In the genomic region with DNA sequence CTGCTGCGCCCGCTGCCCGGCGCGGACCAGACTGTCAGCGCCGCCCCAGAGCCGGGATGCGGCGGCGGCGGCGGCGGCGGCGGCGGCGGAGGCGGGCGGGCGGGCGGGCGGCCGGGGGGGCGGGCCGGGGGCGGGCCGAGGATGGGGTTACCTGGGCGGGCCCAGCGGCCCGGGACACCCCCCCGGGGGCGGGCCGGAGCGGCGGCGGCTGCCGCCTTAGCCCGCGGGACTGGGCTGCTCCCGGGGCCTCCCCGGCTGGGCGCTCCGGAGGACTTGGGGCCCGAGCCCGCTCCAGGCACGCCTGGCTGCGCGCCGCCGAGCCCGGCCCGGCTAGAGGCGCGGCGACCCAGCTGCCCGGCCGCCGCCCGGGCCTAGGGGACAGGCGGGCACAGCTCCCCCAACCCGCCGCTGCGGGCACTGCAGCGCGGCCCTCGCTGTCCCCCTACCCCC, we compare ENCODE assay signal across 8 cellular contexts. TPM values are rescaled to one million over a fixed set of nuclear protein-coding genes. Genes with fewer than 3 reads are reported as not detected.
DNase-seq lines count a peak whose midpoint lies in the region; ATAC-seq and TF ChIP-seq lines count a peak whose summit lies in the region.

A gene (minus strand): TSS at position 33 of the 450 bp plus-strand sequence. CDS start 175 bp downstream, outside the sequence.

- peak; percentile 31 for DNase-seq in NCI-H1092 treated with DMSO at 0.1 percent for 48 hours (lab: John Stamatoyannopoulos, UW)
- DNase-seq in NCI-H1092 (lab: John Stamatoyannopoulos, UW) = no peak
- DNase-seq in HPDE6-E6E7 (ENCODE audit: extremely low spot score) = peak; percentile 63
- no peak for DNase-seq in activated T-cell treated with anti-CD3 and anti-CD28 coated beads, Interleukin-2, amount 50 U/mL, for 4 hours
- DNase-seq in glutamatergic neuron = peak; percentile 53
- DNase-seq in osteocyte (ENCODE audit: extremely low spot score, unreplicated experiment) = no peak

- peaks cover 57% of the 10 kb centered on the region for H3K27me3 Mint-ChIP-seq in activated T-cell treated with anti-CD3 and anti-CD28 coated beads, Interleukin-2, amount 50 U/mL, for 4 hours (ENCODE audit: low read depth)
- H3K27me3 Mint-ChIP-seq in glutamatergic neuron (ENCODE audit: unreplicated experiment) (peaks cover 27% of the 10 kb centered on the region), osteocyte (ENCODE audit: unreplicated experiment) (peaks cover 48% of the 10 kb centered on the region)

- peak; percentile 62 to 74 for ATAC-seq in activated T-cell treated with anti-CD3 and anti-CD28 coated beads, Interleukin-2, amount 50 U/mL, for 4 hours
- ATAC-seq in GM21526 (IDR thresholded peaks at IDR 0.05; ENCODE audit: low FRiP score, unreplicated experiment) (no peak), GM19455 (IDR thresholded peaks at IDR 0.05; ENCODE audit: unreplicated experiment) (no peak)

- TF ChIP-seq CTCF in glutamatergic neuron (IDR thresholded peaks at IDR 0.05; ENCODE audit: partially characterized antibody, unreplicated experiment) = peak; percentile 31
- TF ChIP-seq CTCF in osteocyte (IDR thresholded peaks at IDR 0.05) = peak; percentile 51

- H3K36me3 Mint-ChIP-seq in activated T-cell treated with anti-CD3 and anti-CD28 coated beads, Interleukin-2, amount 50 U/mL, for 4 hours (ENCODE audit: insufficient read depth) = no peaks in the 10 kb centered on the region
- H3K36me3 Mint-ChIP-seq in glutamatergic neuron (ENCODE audit: unreplicated experiment) (no peaks in the 10 kb centered on the region), osteocyte (ENCODE audit: unreplicated experiment) (no peaks in the 10 kb centered on the region)

- no peak within 1 kb of the TSS for H3K27ac Mint-ChIP-seq in glutamatergic neuron (ENCODE audit: unreplicated experiment)
- no peak within 1 kb of the TSS for H3K27ac Mint-ChIP-seq in osteocyte (ENCODE audit: unreplicated experiment)

- H3K4me1 Mint-ChIP-seq in activated T-cell treated with anti-CD3 and anti-CD28 coated beads, Interleukin-2, amount 50 U/mL, for 4 hours (ENCODE audit: low read depth) = peaks cover 8% of the 10 kb centered on the region
- H3K4me1 Mint-ChIP-seq in glutamatergic neuron (ENCODE audit: low read depth, unreplicated experiment) = peaks cover 6% of the 10 kb centered on the region
- H3K4me1 Mint-ChIP-seq in osteocyte (ENCODE audit: unreplicated experiment) = peaks cover 11% of the 10 kb centered on the region

- peak within 1 kb of the TSS; percentile 73 for H3K4me3 Mint-ChIP-seq in activated T-cell treated with anti-CD3 and anti-CD28 coated beads, Interleukin-2, amount 50 U/mL, for 4 hours
- H3K4me3 Mint-ChIP-seq in glutamatergic neuron (ENCODE audit: unreplicated experiment) (peak within 1 kb of the TSS; percentile 70), osteocyte (ENCODE audit: unreplicated experiment) (peak within 1 kb of the TSS; percentile 69)

- no peaks in the 10 kb centered on the region for H3K9me3 Mint-ChIP-seq in activated T-cell treated with anti-CD3 and anti-CD28 coated beads, Interleukin-2, amount 50 U/mL, for 4 hours
- H3K9me3 Mint-ChIP-seq in glutamatergic neuron (ENCODE audit: unreplicated experiment) (peaks cover 9% of the 10 kb centered on the region), osteocyte (ENCODE audit: unreplicated experiment) (no peaks in the 10 kb centered on the region)

RNA-seq across cellular contexts. Expression of the gene that starts here (rescaled TPM):
- not detected for total RNA-seq in activated T-cell treated with anti-CD3 and anti-CD28 coated beads, Interleukin-2, amount 50 U/mL, for 4 hours
- total RNA-seq in glutamatergic neuron (ENCODE audit: unreplicated experiment) (not detected), osteocyte (0.13 and 0.19 TPM in 2 replicates)

Comparison
In these comparisons a context has a peak if more than half of its experiments do, and no peak if none do; other contexts are left out.
1. DNase-seq: peak in NCI-H1092 treated with DMSO at 0.1 percent for 48 hours (single experiment) and HPDE6-E6E7 (single experiment); none in NCI-H1092 (single experiment), activated T-cell treated with anti-CD3 and anti-CD28 coated beads, Interleukin-2, amount 50 U/mL, for 4 hours (single experiment) and osteocyte (single experiment).
2. Peak in ATAC-seq in activated T-cell treated with anti-CD3 and anti-CD28 coated beads, Interleukin-2, amount 50 U/mL, for 4 hours; RNA of the gene not detected or under 1 TPM.
3. Peak in DNase-seq in glutamatergic neuron; RNA of the gene not detected or under 1 TPM.
4. Peak in every context shown above with its lines, with median percentiles within 50 percentile points of each other: H3K4me3 Mint-ChIP-seq.